Comparison of ENCODE assay signal across 9 cellular contexts in the genomic region with DNA sequence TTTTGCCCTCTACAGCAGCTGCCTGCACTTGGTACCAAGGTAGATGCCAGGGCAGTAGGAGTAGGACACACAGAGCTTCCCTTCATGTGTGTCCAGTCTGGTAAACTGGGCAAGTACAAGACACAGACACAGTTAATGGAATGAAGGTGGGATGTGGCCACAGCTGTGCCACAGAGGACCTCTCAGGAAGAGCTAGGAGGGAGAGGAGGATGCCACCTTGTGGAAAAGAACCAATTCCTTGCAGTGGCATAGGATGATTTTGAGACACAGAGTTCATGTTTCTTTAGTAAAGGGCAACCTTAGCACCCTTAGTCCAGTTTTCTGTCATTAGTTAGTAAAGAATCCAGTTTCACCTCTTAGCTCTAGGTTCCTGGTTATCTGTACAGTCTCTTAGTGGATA.
DNase-seq lines count a peak whose midpoint lies in the region; ATAC-seq and TF ChIP-seq lines count a peak whose summit lies in the region.
"Had no signal": no experiment of that assay in that cellular context is flagged by ENCODE, and none has a peak within 500 bp of the region (broad histone marks: within the 10 kb centered on the region; RNA-seq: fewer than 3 reads in every experiment).

No MANE protein-coding gene starts in this region.

- CTCF ChIA-PET in AG04449 (lab: Yijun Ruan, JAX): interaction anchor here (0.7 to 7.2 kb wide), 66 partner anchors 11 to 622 kb away, joined by 3 to 308 read pairs (median 6); partner anchors contain the start of genes BLOC1S4, GRPEL1, MRFAP1L1 and TADA2B

- no peaks in the 10 kb centered on the region for H3K9me3 ChIP-seq in MM.1S (replicated peaks; ENCODE audit: insufficient read depth, low read length)
- H3K9me3 ChIP-seq: gastroesophageal sphincter had no signal

- peak; percentile 4 for TF ChIP-seq CTCF in AG04449 (IDR thresholded peaks at IDR 0.05; ENCODE audit: insufficient read depth, low read length, missing control alignments)
- TF ChIP-seq CTCF in GM10266 (IDR thresholded peaks at IDR 0.05; ENCODE audit: control insufficient read depth, insufficient read depth, low read depth, missing control alignments): peak; percentile 20
- TF ChIP-seq CTCF in fibroblast of pulmonary artery (IDR thresholded peaks at IDR 0.05; ENCODE audit: low read length, missing control alignments): peak; percentile 12
- TF ChIP-seq CTCF in MM.1S (IDR thresholded peaks at IDR 0.05; ENCODE audit: low read length): no peak

- no peak for DNase-seq in AG04449 (ENCODE audit: low read depth, low spot score)
- no peak for DNase-seq in GM10266 (ENCODE audit: extremely low spot score)
- DNase-seq in RKO (ENCODE audit: low spot score): peak; percentile 18
- DNase-seq in fibroblast of pulmonary artery (ENCODE audit: low read depth): peak; percentile 25
- DNase-seq in NCI-H1105 (lab: John Stamatoyannopoulos, UW): no peak
- no peak for DNase-seq in MM.1S
- no peak for DNase-seq in retina

- no peak overlapping the region for H3K4me2 ChIP-seq in MM.1S (ENCODE audit: low read depth, low read length)

- ATAC-seq in GM19455 (IDR thresholded peaks at IDR 0.05; ENCODE audit: unreplicated experiment): no peak

- no peak overlapping the region for H3K27ac ChIP-seq in MM.1S (ENCODE audit: low read length)
- H3K27ac ChIP-seq: gastroesophageal sphincter had no signal

- H3K9me2 ChIP-seq in MM.1S (replicated peaks; ENCODE audit: insufficient read depth, low read length): no peaks in the 10 kb centered on the region

- no peak overlapping the region for H2AFZ ChIP-seq in MM.1S (ENCODE audit: low read length)

- H3K4me3 ChIP-seq in AG04449 (ENCODE audit: low read depth, low read length): no peak overlapping the region
- no peak overlapping the region for H3K4me3 ChIP-seq in fibroblast of pulmonary artery (replicated peaks; ENCODE audit: low read depth, low read length)
- no peak overlapping the region for H3K4me3 ChIP-seq in MM.1S (ENCODE audit: low read length)
- H3K4me3 ChIP-seq: gastroesophageal sphincter had no signal

- H3K79me2 ChIP-seq in MM.1S (ENCODE audit: low read length): no peaks in the 10 kb centered on the region

- POLR2A ChIA-PET in AG04449 (lab: Yijun Ruan, JAX): interaction anchor here (1.3 kb wide), 1 partner anchor 13 kb away, joined by 5 read pairs; no protein-coding TSS in a partner anchor

- no peaks in the 10 kb centered on the region for H3F3A ChIP-seq in MM.1S (ENCODE audit: insufficient read depth, low read length)

- no peaks in the 10 kb centered on the region for H4K20me1 ChIP-seq in MM.1S (ENCODE audit: insufficient read depth, low read length)

- H3K27me3 ChIP-seq in MM.1S (replicated peaks; ENCODE audit: insufficient read depth, low read length): no peaks in the 10 kb centered on the region
- H3K27me3 ChIP-seq: gastroesophageal sphincter had no signal

- H3K4me1 ChIP-seq in MM.1S (ENCODE audit: low read length): no peaks in the 10 kb centered on the region

- H3K9ac ChIP-seq in MM.1S (ENCODE audit: low read length): no peak overlapping the region

- H3K36me3 ChIP-seq in MM.1S (replicated peaks; ENCODE audit: insufficient read depth, low read length): no peaks in the 10 kb centered on the region

Comparison
In these comparisons a context has a peak if more than half of its experiments do, and no peak if none do; other contexts are left out.
1. DNase-seq: peak in RKO (single experiment) and fibroblast of pulmonary artery (single experiment); none in AG04449 (single experiment), GM10266 (single experiment), NCI-H1105 (single experiment), MM.1S (single experiment) and retina (single experiment).